20 cellular contexts compared by ENCODE assay signal in genomic region chr9:99015448-99015847, GRCh38.
"Had no signal": no experiment of that assay in that cellular context is flagged by ENCODE, and none has a peak within 500 bp of the region (broad histone marks: within the 10 kb centered on the region; RNA-seq: fewer than 3 reads in every experiment).

No MANE protein-coding gene starts in this region.

- H3K27ac Mint-ChIP-seq: activated B cell treated with CpG ODN at 0.5 μM for 24 hours; activated CD4-positive, alpha-beta memory T cell treated with anti-CD3 and anti-CD28 coated beads for 36 hours; activated CD4-positive, alpha-beta T cell treated with anti-CD3 and anti-CD28 coated beads, Interleukin-2, amount 10 ng/mL, durations not matched to agents 7 days and 5 days had no signal

- H3K27me3 ChIP-seq: brain microvascular endothelial cell, cardiac muscle cell had no signal

- H3K27me3 Mint-ChIP-seq: activated B cell treated with CpG ODN at 0.5 μM for 24 hours; activated CD4-positive, alpha-beta memory T cell treated with anti-CD3 and anti-CD28 coated beads for 36 hours; activated CD4-positive, alpha-beta T cell treated with anti-CD3 and anti-CD28 coated beads, Interleukin-2, amount 10 ng/mL, durations not matched to agents 7 days and 5 days had no signal

- H3K4me3 Mint-ChIP-seq: activated B cell treated with CpG ODN at 0.5 μM for 24 hours; activated CD4-positive, alpha-beta memory T cell treated with anti-CD3 and anti-CD28 coated beads for 36 hours; activated CD4-positive, alpha-beta T cell treated with anti-CD3 and anti-CD28 coated beads, Interleukin-2, amount 10 ng/mL, durations not matched to agents 7 days and 5 days; activated T-cell treated with anti-CD3 and anti-CD28 coated beads, Interleukin-2, amount 50 U/mL, for 4 hours had no signal

- H3K4me3 ChIP-seq: cardiac muscle cell had no signal

- DNase-seq: activated B cell treated with CpG ODN at 0.5 μM for 24 hours; activated CD4-positive, alpha-beta memory T cell treated with anti-CD3 and anti-CD28 coated beads for 36 hours; activated CD4-positive, alpha-beta T cell treated with anti-CD3 and anti-CD28 coated beads, Interleukin-2, amount 10 ng/mL, durations not matched to agents 7 days and 5 days; activated effector memory CD4-positive, alpha-beta T cell treated with anti-CD3 and anti-CD28 coated beads, Interleukin-2, amount 50 U/mL, for 16 hours; activated naive CD4-positive, alpha-beta T cell treated with Interleukin-2 at 50 U/mL for 16 hours; activated T-cell treated with anti-CD3 and anti-CD28 coated beads, Interleukin-2, amount 50 U/mL, for 4 hours; brain microvascular endothelial cell; NCI-H1105 treated with DMSO at 0.1 percent for 48 hours; NCI-H1436 treated with DMSO at 0.1 percent for 48 hours; NCI-H187; NCI-H2081 treated with DMSO at 0.1 percent for 48 hours; NCI-H446 treated with DMSO at 0.1 percent for 48 hours; NCI-H526; NCI-H82; SIG-M5; T-helper 2 cell; T1000 had no signal

- ATAC-seq: activated naive CD4-positive, alpha-beta T cell treated with anti-CD3 and anti-CD28 coated beads, Interleukin-2, amount 50 U/mL, for 72 hours; activated T-cell treated with anti-CD3 and anti-CD28 coated beads, Interleukin-2, amount 50 U/mL, for 4 hours; HepG2 had no signal

- H3K36me3 ChIP-seq: brain microvascular endothelial cell, cardiac muscle cell had no signal
